ENCODE assay signal across 22 cellular contexts in the genomic region with DNA sequence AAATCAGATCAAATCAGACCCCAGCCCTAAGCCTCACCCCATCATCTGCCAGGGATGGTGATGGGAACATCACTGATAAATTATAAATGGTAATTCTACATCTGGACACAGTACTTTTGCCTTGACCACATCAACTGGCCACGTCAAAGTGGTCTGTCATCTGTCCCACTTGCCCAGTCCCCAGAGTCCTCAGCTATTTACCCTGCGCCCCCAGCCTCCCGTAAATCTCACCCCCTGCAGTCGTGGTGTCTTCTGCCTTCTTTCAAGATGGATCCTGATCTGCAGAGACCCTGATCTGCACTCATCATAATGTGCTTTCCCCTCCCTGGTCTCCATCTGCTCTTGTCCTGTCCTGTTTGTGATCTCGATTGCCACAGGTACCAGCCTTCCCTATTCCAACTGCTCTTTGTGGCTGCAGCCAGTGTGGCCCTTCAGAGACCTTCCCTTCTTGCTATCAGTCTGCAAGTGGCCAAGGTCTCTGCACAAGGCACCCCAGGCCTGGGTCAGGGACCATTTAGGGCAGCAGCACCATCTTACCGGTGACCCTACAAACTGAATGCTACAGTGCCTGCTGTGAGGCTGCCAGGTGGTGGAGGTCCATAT. TPM values are rescaled to one million over a fixed set of nuclear protein-coding genes. Genes with fewer than 3 reads are reported as not detected.
DNase-seq lines count a peak whose midpoint lies in the region; TF ChIP-seq lines count a peak whose summit lies in the region.
"Had no signal": no experiment of that assay in that cellular context is flagged by ENCODE, and none has a peak within 500 bp of the region (broad histone marks: within the 10 kb centered on the region; RNA-seq: fewer than 3 reads in every experiment).

No MANE protein-coding gene starts in this region.

- H3K4me3 ChIP-seq in trophoblast cell (ENCODE audit: low read depth, low read length) (no peak overlapping the region), sigmoid colon (no peak overlapping the region)
- H3K4me3 ChIP-seq in CD8-positive, alpha-beta memory T cell (ENCODE audit: low read length): no peak overlapping the region
- H3K4me3 ChIP-seq: A549, GM12878, HAP-1 had no signal

- H3K18ac ChIP-seq in H9 (ENCODE audit: insufficient read length, low read depth, low read length): no peak overlapping the region
- no peak overlapping the region for H3K18ac ChIP-seq in trophoblast cell (ENCODE audit: low read length)

- H2BK5ac ChIP-seq in H9 (ENCODE audit: insufficient read length, low read length) (no peak overlapping the region), trophoblast cell (ENCODE audit: low read depth, low read length, poor library complexity) (no peak overlapping the region)

- no peaks in the 10 kb centered on the region for H3K79me1 ChIP-seq in H9 (ENCODE audit: insufficient read depth, low read depth, low read length, poor library complexity, severe bottlenecking)
- no peaks in the 10 kb centered on the region for H3K79me1 ChIP-seq in trophoblast cell (ENCODE audit: low read length)

- H3K4me1 ChIP-seq in H9 (ENCODE audit: insufficient read depth, low read length): no peaks in the 10 kb centered on the region
- no peaks in the 10 kb centered on the region for H3K4me1 ChIP-seq in trophoblast cell (ENCODE audit: control insufficient read depth in 1 of 2, insufficient read depth in 2 of 2, low read length in 2 of 2)
- H3K4me1 ChIP-seq in sigmoid colon: no peaks in the 10 kb centered on the region
- no peaks in the 10 kb centered on the region for H3K4me1 ChIP-seq in CD8-positive, alpha-beta memory T cell (ENCODE audit: insufficient read depth, low read length)
- H3K4me1 ChIP-seq: A549, HAP-1 had no signal

- H2BK20ac ChIP-seq in H9 (ENCODE audit: low read depth, low read length, poor library complexity, severe bottlenecking): no peak overlapping the region

- H4K8ac ChIP-seq in H9 (replicated peaks; ENCODE audit: insufficient read length, low read depth, low read length) (no peak overlapping the region), trophoblast cell (ENCODE audit: low read depth, low read length) (no peak overlapping the region)

- no peaks in the 10 kb centered on the region for H4K20me1 ChIP-seq in H9 (ENCODE audit: control insufficient read depth, insufficient read depth, insufficient read length)

- H4K12ac ChIP-seq in trophoblast cell (ENCODE audit: low read depth, low read length): no peak overlapping the region

- no peak overlapping the region for H2BK15ac ChIP-seq in H9 (ENCODE audit: low read depth, low read length)

- no CpG with 5 or more reads among the region's 6 CpGs for WGBS in H9 (ENCODE audit: extremely low coverage, insufficient read length, low lambda C conversion rate)
- WGBS in trophoblast cell (ENCODE audit: extremely low coverage, insufficient coverage, insufficient read length): no CpG with 5 or more reads among the region's 6 CpGs
- WGBS in sigmoid colon, 2 donors: 82 to 85% methylated on average over 6 of the region's 6 CpGs

- H3K23ac ChIP-seq in H9 (ENCODE audit: insufficient read length, low read depth, low read length) (no peak overlapping the region), trophoblast cell (ENCODE audit: low read length) (no peak overlapping the region)

- H3K36me3 ChIP-seq in trophoblast cell (ENCODE audit: control insufficient read depth in 1 of 2, insufficient read depth in 2 of 2, low read length in 2 of 2) (no peaks in the 10 kb centered on the region), sigmoid colon (no peaks in the 10 kb centered on the region)
- no peaks in the 10 kb centered on the region for H3K36me3 ChIP-seq in CD8-positive, alpha-beta memory T cell (ENCODE audit: insufficient read depth, low read length)
- H3K36me3 ChIP-seq: HAP-1 had no signal

- TF ChIP-seq EP300 in sigmoid colon (IDR thresholded peaks at IDR 0.05): no peak

- no peak overlapping the region for H3K27ac Mint-ChIP-seq in H9
- H3K27ac Mint-ChIP-seq in CD14-positive monocyte: no peak overlapping the region
- H3K27ac Mint-ChIP-seq in CD8-positive, alpha-beta memory T cell: no peak overlapping the region
- H3K27ac Mint-ChIP-seq: CD8-positive, alpha-beta T cell had no signal

- H2AK5ac ChIP-seq in H9 (ENCODE audit: insufficient read length, low read length) (no peak overlapping the region), trophoblast cell (ENCODE audit: low read length) (no peak overlapping the region)

- H3K27me3 Mint-ChIP-seq in H9 (ENCODE audit: low read depth) (peaks cover 70% of the 10 kb centered on the region), CD14-positive monocyte (ENCODE audit: low read depth in 3 of 3) (peaks cover 8 to 14% (median 14%) of the 10 kb centered on the region in 3 donors)
- peaks cover 25 to 44% of the 10 kb centered on the region in 2 donors for H3K27me3 Mint-ChIP-seq in CD8-positive, alpha-beta memory T cell

- H3K23me2 ChIP-seq in H9 (ENCODE audit: insufficient read length, low read depth, low read length, poor library complexity, severe bottlenecking): no peaks in the 10 kb centered on the region

- H3K9me3 Mint-ChIP-seq in H9 (no peaks in the 10 kb centered on the region; a peak in 1 of 5 replicates), CD14-positive monocyte (peaks cover 0 to 14% (median 4%) of the 10 kb centered on the region in 7 donors)
- peaks cover 0 to 9% (median 4%) of the 10 kb centered on the region in 5 donors for H3K9me3 Mint-ChIP-seq in CD8-positive, alpha-beta memory T cell

- H3K4ac ChIP-seq in H9 (ENCODE audit: low read depth, low read length) (no peak overlapping the region), trophoblast cell (ENCODE audit: low read depth, low read length) (no peak overlapping the region)

- H3K27ac ChIP-seq in H9 (ENCODE audit: insufficient read length, low read depth, low read length) (no peak overlapping the region), trophoblast cell (ENCODE audit: low read depth, low read length) (no peak overlapping the region), sigmoid colon (no peak overlapping the region)
- no peak overlapping the region for H3K27ac ChIP-seq in CD8-positive, alpha-beta memory T cell (ENCODE audit: low read depth, low read length)
- H3K27ac ChIP-seq: 22Rv1, A549, C4-2B had no signal

- intact Hi-C loops in sigmoid colon (cut with DNase I): no loop called here
- intact Hi-C loops in CD14-positive monocyte (cut with micrococcal nuclease): no loop called here

- H3K4me2 ChIP-seq in H9 (ENCODE audit: insufficient read depth, insufficient read length, low read length) (no peak overlapping the region), trophoblast cell (ENCODE audit: low read length) (no peak overlapping the region)
- H3K4me2 ChIP-seq: A549 had no signal

- H2BK120ac ChIP-seq in H9 (ENCODE audit: low read depth, low read length, poor library complexity, severe bottlenecking): no peak overlapping the region
- no peak overlapping the region for H2BK120ac ChIP-seq in trophoblast cell (ENCODE audit: insufficient read depth, low read length, poor library complexity)

- CTCF ChIA-PET in CD8-positive, alpha-beta memory T cell (lab: Charles Lee): no interaction called here

- H3K9ac ChIP-seq in H9 (ENCODE audit: extremely low read depth, insufficient read length, low read length) (no peak overlapping the region), trophoblast cell (ENCODE audit: low read length) (peak overlapping the region; percentile 15)

- no peak overlapping the region for H3T11ph ChIP-seq in H9 (ENCODE audit: low read length)

- TF ChIP-seq CTCF in H9 (conservative IDR thresholded peaks at IDR 0.05) (no peak), sigmoid colon (IDR thresholded peaks at IDR 0.05) (no peak), CD14-positive monocyte (IDR thresholded peaks at IDR 0.05) (no peak)

- H3K36me3 Mint-ChIP-seq in H9 (ENCODE audit: insufficient read depth in 1 of 3, low read depth in 3 of 3) (no peaks in the 10 kb centered on the region; a peak in 1 of 7 replicates), CD14-positive monocyte (no peaks in the 10 kb centered on the region)
- H3K36me3 Mint-ChIP-seq in CD8-positive, alpha-beta memory T cell: peaks cover 0 to 11% (median 0%) of the 10 kb centered on the region in 3 donors
- H3K36me3 Mint-ChIP-seq: CD8-positive, alpha-beta T cell had no signal

- no peak overlapping the region for H3K14ac ChIP-seq in H9 (ENCODE audit: insufficient read depth, low read length)
- no peak overlapping the region for H3K14ac ChIP-seq in trophoblast cell (ENCODE audit: low read length)

- H3K79me2 ChIP-seq in H9 (ENCODE audit: insufficient read depth, low read length) (no peaks in the 10 kb centered on the region), trophoblast cell (ENCODE audit: control insufficient read depth, insufficient read depth, low read length, poor library complexity) (no peaks in the 10 kb centered on the region)

- no peak overlapping the region for H4K5ac ChIP-seq in H9 (ENCODE audit: insufficient read length, low read depth, low read length)

- no peak overlapping the region for H4K91ac ChIP-seq in H9 (ENCODE audit: insufficient read length, low read depth, low read length)
- H4K91ac ChIP-seq in trophoblast cell (ENCODE audit: low read depth, low read length): no peak overlapping the region

- H3K4me1 Mint-ChIP-seq in H9 (peaks cover 19 to 21% of the 10 kb centered on the region in 2 experiments), CD14-positive monocyte (no peaks in the 10 kb centered on the region)
- H3K4me1 Mint-ChIP-seq in CD8-positive, alpha-beta memory T cell: peaks cover 2 to 13% (median 11%) of the 10 kb centered on the region in 3 donors

- no peak for TF ChIP-seq POLR2A in sigmoid colon (IDR thresholded peaks at IDR 0.05)

- POLR2A ChIA-PET in CD8-positive, alpha-beta memory T cell (lab: Charles Lee): no interaction called here

- H3K9me3 ChIP-seq in H9 (ENCODE audit: control insufficient read depth, low read depth, low read length) (no peaks in the 10 kb centered on the region), trophoblast cell (ENCODE audit: insufficient read depth, low read depth, low read length) (peaks cover 2% of the 10 kb centered on the region), sigmoid colon (peaks cover 0 to 4% (median 1%) of the 10 kb centered on the region in 4 donors)
- H3K9me3 ChIP-seq in CD8-positive, alpha-beta memory T cell (ENCODE audit: low read length): no peaks in the 10 kb centered on the region
- H3K9me3 ChIP-seq: HAP-1 had no signal

- no peak overlapping the region for H2AFZ ChIP-seq in H9 (ENCODE audit: low read length)
- no peak overlapping the region for H2AFZ ChIP-seq in trophoblast cell (ENCODE audit: insufficient read depth, low read length, poor library complexity)

- H3K56ac ChIP-seq in H9 (ENCODE audit: insufficient read length, low read depth, low read length): no peak overlapping the region

- H2BK12ac ChIP-seq in H9 (ENCODE audit: insufficient read length, low read depth, low read length) (no peak overlapping the region), trophoblast cell (ENCODE audit: low read length) (no peak overlapping the region)

- DNase-seq in activated CD8-positive, alpha-beta memory T cell treated with anti-CD3 and anti-CD28 coated beads for 24 hours: peak; percentile 11
- no peak for DNase-seq in activated CD8-positive, alpha-beta memory T cell treated with anti-CD3 and anti-CD28 coated beads, Interleukin-2, amount 50 U/mL, for 48 hours
- DNase-seq in H9: peak; percentile 7
- peak; percentile 29 for DNase-seq in islet precursor cell
- no peak for DNase-seq in trophoblast cell
- DNase-seq in sigmoid colon: no peak
- DNase-seq in CD14-positive monocyte (ENCODE audit: low spot score): no peak
- no peak for DNase-seq in CD8-positive, alpha-beta memory T cell
- DNase-seq: AML-193, COR-L47, DMS 273 treated with DMSO at 0.1 percent for 48 hours, DMS53, DND-41, EL had no signal

- H3K4me3 Mint-ChIP-seq in H9: no peak overlapping the region
- no peak overlapping the region for H3K4me3 Mint-ChIP-seq in CD14-positive monocyte
- H3K4me3 Mint-ChIP-seq in CD8-positive, alpha-beta memory T cell: no peak overlapping the region
- H3K4me3 Mint-ChIP-seq: CD8-positive, alpha-beta T cell had no signal

- H3K27me3 ChIP-seq in H9 (ENCODE audit: insufficient read depth, low read length): no peaks in the 10 kb centered on the region
- H3K27me3 ChIP-seq in trophoblast cell (ENCODE audit: insufficient read depth, low read length): no peaks in the 10 kb centered on the region
- peaks cover 0 to 55% (median 6%) of the 10 kb centered on the region in 3 donors for H3K27me3 ChIP-seq in sigmoid colon
- peaks cover 9% of the 10 kb centered on the region for H3K27me3 ChIP-seq in CD8-positive, alpha-beta memory T cell (ENCODE audit: insufficient read depth, low read length, poor library complexity, severe bottlenecking)

RNA-seq across cellular contexts. Expression of a gene that starts 26.7 kb away (rescaled TPM):
- total RNA-seq in H9 (2021) (51.4 and 53.6 TPM in 2 replicates), sigmoid colon (10 to 100 TPM; 33.5 to 58.5 (median 52.1) TPM)
- polyA plus RNA-seq in trophoblast cell (2013): 76.3 and 81.4 TPM in 2 replicates
- polyA plus RNA-seq in sigmoid colon (100 to 1,000 TPM in 1 of 3 donors, 10 to 100 TPM in 2; 68.5 to 103 (median 92.1) TPM), CD14-positive monocyte (100 to 1,000 TPM; 161 to 162 TPM)
- 100 to 1,000 TPM; 150 to 156 TPM for total RNA-seq in CD8-positive, alpha-beta memory T cell
- polyA plus RNA-seq in CD8-positive, alpha-beta memory T cell: 145 TPM

RNA-seq across cellular contexts. Expression of a gene that starts 53.6 kb away (rescaled TPM):
- total RNA-seq in H9 (2021): 0.29 and 0.31 TPM in 2 replicates
- polyA plus RNA-seq in trophoblast cell (2013): 0.57 and 0.62 TPM in 2 replicates
- total RNA-seq in sigmoid colon: under 1 TPM in 1 of 4 donors, not detected in 3; 0.41 TPM
- not detected for polyA plus RNA-seq in sigmoid colon
- not detected for polyA plus RNA-seq in CD14-positive monocyte
- not detected for total RNA-seq in CD8-positive, alpha-beta memory T cell
- polyA plus RNA-seq in CD8-positive, alpha-beta memory T cell: not detected
- total RNA-seq: CD8-positive, alpha-beta T cell; GM12878; HT-29 had no signal
- polyA plus RNA-seq: A549, BJ, GM12878 had no signal

Comparison
In these comparisons a context has a peak if more than half of its experiments do, and no peak if none do; other contexts are left out.
1. DNase-seq: peak in activated CD8-positive, alpha-beta memory T cell treated with anti-CD3 and anti-CD28 coated beads for 24 hours (single experiment), H9 (single experiment) and islet precursor cell (single experiment); none in activated CD8-positive, alpha-beta memory T cell treated with anti-CD3 and anti-CD28 coated beads, Interleukin-2, amount 50 U/mL, for 48 hours (single experiment), trophoblast cell (0 of 2), sigmoid colon (single experiment), CD14-positive monocyte (single experiment) and CD8-positive, alpha-beta memory T cell (0 of 5).